11 cellular contexts compared by ENCODE assay signal in genomic region chr11:10866893-10867331, GRCh38. TPM values are rescaled to one million over a fixed set of nuclear protein-coding genes. Genes with fewer than 3 reads are reported as not detected.
DNase-seq lines count a peak whose midpoint lies in the region; TF ChIP-seq lines count a peak whose summit lies in the region.
"Had no signal": no experiment of that assay in that cellular context is flagged by ENCODE, and none has a peak within 500 bp of the region (broad histone marks: within the 10 kb centered on the region; RNA-seq: fewer than 3 reads in every experiment).

No MANE protein-coding gene starts in this region.

- no peaks in the 10 kb centered on the region for H4K20me1 ChIP-seq in osteoblast (ENCODE audit: insufficient read depth, low read length)

- H3K4me3 ChIP-seq in fibroblast of villous mesenchyme (ENCODE audit: low read depth, low read length) (no peak overlapping the region), osteoblast (ENCODE audit: insufficient read depth, low read length) (peak overlapping the region; percentile 25)
- H3K4me3 ChIP-seq: HAP-1 had no signal

- peak overlapping the region; percentile 49 for H2AFZ ChIP-seq in osteoblast (ENCODE audit: low read length)

- H3K9me3 ChIP-seq in osteoblast (ENCODE audit: low read depth, low read length) = no peaks in the 10 kb centered on the region
- H3K9me3 ChIP-seq: HAP-1 had no signal

- H3K79me2 ChIP-seq in osteoblast (ENCODE audit: insufficient read depth, low read length) = no peaks in the 10 kb centered on the region

- no peaks in the 10 kb centered on the region for H3K36me3 ChIP-seq in osteoblast (ENCODE audit: insufficient read depth, low read length)
- H3K36me3 ChIP-seq: HAP-1 had no signal

- no peak for TF ChIP-seq CTCF in fibroblast of villous mesenchyme (IDR thresholded peaks at IDR 0.05; ENCODE audit: insufficient read depth, low read depth, low read length)
- no peak for TF ChIP-seq CTCF in osteoblast (IDR thresholded peaks at IDR 0.05; ENCODE audit: extremely low read depth, low read depth, low read length)
- no peak for TF ChIP-seq CTCF in GM13977 (IDR thresholded peaks at IDR 0.05; ENCODE audit: extremely low read depth, insufficient read depth, missing control alignments)

- H3K27ac ChIP-seq in osteoblast (ENCODE audit: low read depth, low read length) = peak overlapping the region; percentile 55

- in situ Hi-C loops in GM13977 (cut with MboI; ENCODE audit: low pct_unique_long_range_greater_than_20kb, low sequenced_read_pairs, unreplicated experiment) = no loop called here

- H3K27me3 ChIP-seq in osteoblast (ENCODE audit: insufficient read depth, low read length) = no peaks in the 10 kb centered on the region

- H3K4me2 ChIP-seq in osteoblast (ENCODE audit: insufficient read depth, low read length) = peak overlapping the region; percentile 52

- H3K4me1 ChIP-seq in osteoblast (ENCODE audit: insufficient read depth, low read length) = peaks cover 9% of the 10 kb centered on the region

- DNase-seq in EH (ENCODE audit: low read depth) (peak; percentile 75), RPMI8226 (peak; percentile 65), fibroblast of villous mesenchyme (ENCODE audit: low read depth) (peak; percentile 92), osteoblast (ENCODE audit: insufficient read length, low spot score, missing footprints) (peak; percentile 73), GM13977 (ENCODE audit: low spot score) (no peak), OCI-M2 (lab: John Stamatoyannopoulos, UW; ENCODE audit: unreplicated experiment) (no peak)
- no peak for DNase-seq in activated CD8-positive, alpha-beta memory T cell treated with anti-CD3 and anti-CD28 coated beads, Interleukin-2, amount 50 U/mL, for 48 hours
- DNase-seq in stimulated activated CD4-positive, alpha-beta T cell treated with anti-CD3 and anti-CD28 coated beads, Interleukin-1b, Interleukin-23, amount 100 ng/mL, for 48 hours = no peak
- DNase-seq: activated CD8-positive, alpha-beta memory T cell treated with anti-CD3 and anti-CD28 coated beads, Interleukin-2, amount 50 U/mL, for 4 hours; NCI-H1930 had no signal

RNA-seq across cellular contexts. Expression of gene ZBED5, which starts 9.1 kb away (rescaled TPM):
- total RNA-seq in fibroblast of villous mesenchyme (22.5 and 31.1 TPM in 2 replicates), osteoblast (29.7 and 32.7 TPM in 2 replicates)

RNA-seq across cellular contexts. Expression of gene EIF4G2, which starts 58.2 kb away (rescaled TPM):
- total RNA-seq in fibroblast of villous mesenchyme (898 and 1,093 TPM in 2 replicates), osteoblast (748 and 782 TPM in 2 replicates)

Comparison
In these comparisons a context has a peak if more than half of its experiments do, and no peak if none do; other contexts are left out.
1. DNase-seq: peak in EH (single experiment), RPMI8226 (single experiment), fibroblast of villous mesenchyme (single experiment) and osteoblast (single experiment); none in GM13977 (single experiment), activated CD8-positive, alpha-beta memory T cell treated with anti-CD3 and anti-CD28 coated beads, Interleukin-2, amount 50 U/mL, for 48 hours (single experiment), OCI-M2 (single experiment) and stimulated activated CD4-positive, alpha-beta T cell treated with anti-CD3 and anti-CD28 coated beads, Interleukin-1b, Interleukin-23, amount 100 ng/mL, for 48 hours (single experiment).